In genomic region chr11:62324738-62325556, GRCh38 we compare ENCODE assay signal across 2 cellular contexts.
TF ChIP-seq lines count a peak whose summit lies in the region.

No MANE protein-coding gene starts in this region.

TF ChIP-seq in IMR-90, 13 proteins besides CTCF, POLR2A, EP300 and RAD21:
- no peak; the same call in 1 of the 2 replicates for TF ChIP-seq SMC3 (IDR thresholded peaks at IDR 0.05; ENCODE audit: low read depth, low read length)
- TF ChIP-seq CEBPB (IDR thresholded peaks at IDR 0.05; ENCODE audit: low read depth, low read length): peak; percentile 64
- no peak for TF ChIP-seq CHD1 (IDR thresholded peaks at IDR 0.05; ENCODE audit: low read depth, low read length)
TF ChIP-seq in IMR-90: peak in this region for 1.

TF ChIP-seq in K562, 482 proteins besides CTCF, POLR2A, EP300 and RAD21 (continues in another document):
- TF ChIP-seq CBFA2T3 (IDR thresholded peaks at IDR 0.05): no peak
- peak; percentile 90 for TF ChIP-seq SMC3 (conservative IDR thresholded peaks at IDR 0.05; ENCODE audit: insufficient read depth, low read depth, low read length)
- no peak for TF ChIP-seq PURB (CRISPR knock-in tag; IDR thresholded peaks at IDR 0.05; ENCODE audit: low read depth)
- no peak for TF ChIP-seq ATF4 (CRISPR knock-in tag; IDR thresholded peaks at IDR 0.05)
- peak; percentile 65; the same call in 1 of the 2 replicates for TF ChIP-seq KLF16 (IDR thresholded peaks at IDR 0.05)
- TF ChIP-seq PML (IDR thresholded peaks at IDR 0.05; ENCODE audit: low read length): no peak
- peak; percentile 69 for TF ChIP-seq CREM (IDR thresholded peaks at IDR 0.05; ENCODE audit: low read depth)
- peak; percentile 44; the same call in 1 of the 2 replicates for TF ChIP-seq IRF9 (tag; IDR thresholded peaks at IDR 0.05)
- no peak for TF ChIP-seq CCAR2 (IDR thresholded peaks at IDR 0.05; ENCODE audit: low read depth, low read length)
- TF ChIP-seq AFF1 (IDR thresholded peaks at IDR 0.05; ENCODE audit: low read depth in 1 of 2, partially characterized antibody in 2 of 2): no peak
- TF ChIP-seq XRCC5 (IDR thresholded peaks at IDR 0.05; ENCODE audit: low read depth, low read length): 0 out of 2 replicates have a peak, but pooled peaks have one; percentile 59
- TF ChIP-seq RCOR1 (IDR thresholded peaks at IDR 0.05; ENCODE audit: borderline replicate concordance in 1 of 2, low read depth in 2 of 2, low read length in 2 of 2): 0 out of 4 replicates have a peak, but pooled peaks of 1 of the 2 experiments have one; percentile 54
- TF ChIP-seq TFAP4 (CRISPR knock-in tag; IDR thresholded peaks at IDR 0.05; ENCODE audit: borderline replicate concordance): peak; percentile 66; the same call in 1 of the 2 replicates
- TF ChIP-seq ZNF655 (CRISPR knock-in tag; IDR thresholded peaks at IDR 0.05): no peak
- peak; percentile 10 for TF ChIP-seq CTCFL (IDR thresholded peaks at IDR 0.05; ENCODE audit: borderline replicate concordance, insufficient read depth, low read depth, low read length, poor library complexity, severe bottlenecking)
- TF ChIP-seq MBD1 (CRISPR knock-in tag; IDR thresholded peaks at IDR 0.05): no peak
- peak; percentile 61 for TF ChIP-seq EGR1 (conservative IDR thresholded peaks at IDR 0.05)
- TF ChIP-seq NFATC3 (IDR thresholded peaks at IDR 0.05): no peak
- no peak for TF ChIP-seq ZNF347 (CRISPR knock-in tag; IDR thresholded peaks at IDR 0.05; ENCODE audit: low read depth)
- TF ChIP-seq ATF1 (CRISPR knock-in tag; IDR thresholded peaks at IDR 0.05): no peak
- peak; percentile 51 for TF ChIP-seq ATF1 (tag; IDR thresholded peaks at IDR 0.05)
- TF ChIP-seq ZNF740 (CRISPR knock-in tag; IDR thresholded peaks at IDR 0.05): 0 out of 2 replicates have a peak, but pooled peaks have one; percentile 42
- no peak for TF ChIP-seq ZNF740 (tag; IDR thresholded peaks at IDR 0.05)
- TF ChIP-seq ATF2 (CRISPR knock-in tag; IDR thresholded peaks at IDR 0.05): no peak
- peak; percentile 14 for TF ChIP-seq HNRNPLL (IDR thresholded peaks at IDR 0.05; ENCODE audit: low read depth, low read length, poor library complexity, severe bottlenecking)
- no peak for TF ChIP-seq RAD51 (IDR thresholded peaks at IDR 0.05; ENCODE audit: borderline replicate concordance, low read depth)
- TF ChIP-seq LEF1 (IDR thresholded peaks at IDR 0.05): no peak
- no peak for TF ChIP-seq ZFP30 (CRISPR knock-in tag; IDR thresholded peaks at IDR 0.05; ENCODE audit: borderline replicate concordance)
- 0 out of 4 replicates have a peak, but pooled peaks of 1 of the 2 experiments have one; percentile 28 for TF ChIP-seq NONO (IDR thresholded peaks at IDR 0.05; ENCODE audit: low read depth in 2 of 2, low read length in 1 of 2)
- TF ChIP-seq LCOR (CRISPR knock-in tag; IDR thresholded peaks at IDR 0.05): peak; percentile 55; the same call in 1 of the 2 replicates
- TF ChIP-seq ZNF324 (CRISPR knock-in tag; IDR thresholded peaks at IDR 0.05): no peak
- TF ChIP-seq RB1 (IDR thresholded peaks at IDR 0.05; ENCODE audit: low read depth): peak; percentile 64; the same call in 1 of the 2 replicates
- TF ChIP-seq HNRNPL (IDR thresholded peaks at IDR 0.05; ENCODE audit: low read depth, low read length): no peak
- TF ChIP-seq SPI1 (IDR thresholded peaks at IDR 0.05; ENCODE audit: borderline replicate concordance, low read depth, low read length): no peak
- TF ChIP-seq DEAF1 (CRISPR knock-in tag; IDR thresholded peaks at IDR 0.05): peak; percentile 75
- TF ChIP-seq CC2D1A (IDR thresholded peaks at IDR 0.05): peak; percentile 70
- no peak for TF ChIP-seq NR3C1 (CRISPR knock-in tag; IDR thresholded peaks at IDR 0.05)
- no peak for TF ChIP-seq HMGN3 (IDR thresholded peaks at IDR 0.05; ENCODE audit: borderline replicate concordance, extremely low read depth, insufficient read length, low read depth, low read length)
- TF ChIP-seq MAZ (CRISPR knock-in tag; conservative IDR thresholded peaks at IDR 0.05 in 1 of 2, IDR thresholded peaks at IDR 0.05 in 1 of 2): 0 out of 4 replicates have a peak, but pooled peaks of 1 of the 2 experiments have one; percentile 24
- peak; percentile 72; the same call in 1 of the 2 replicates for TF ChIP-seq EHMT2 (IDR thresholded peaks at IDR 0.05)
- TF ChIP-seq STAG1 (CRISPR knock-in tag; IDR thresholded peaks at IDR 0.05; ENCODE audit: borderline replicate concordance): peak; percentile 74; the same call in 1 of the 2 replicates
- no peak for TF ChIP-seq ID3 (CRISPR knock-in tag; IDR thresholded peaks at IDR 0.05)
- TF ChIP-seq ID3 (tag; IDR thresholded peaks at IDR 0.05): no peak
- TF ChIP-seq ATF3 (IDR thresholded peaks at IDR 0.05): peak; percentile 35; the same call in 1 of the 2 replicates
- no peak for TF ChIP-seq ATF3 (CRISPR knock-in tag; conservative IDR thresholded peaks at IDR 0.05)
